Comparison of ENCODE assay signal across 12 cellular contexts in the genomic region with DNA sequence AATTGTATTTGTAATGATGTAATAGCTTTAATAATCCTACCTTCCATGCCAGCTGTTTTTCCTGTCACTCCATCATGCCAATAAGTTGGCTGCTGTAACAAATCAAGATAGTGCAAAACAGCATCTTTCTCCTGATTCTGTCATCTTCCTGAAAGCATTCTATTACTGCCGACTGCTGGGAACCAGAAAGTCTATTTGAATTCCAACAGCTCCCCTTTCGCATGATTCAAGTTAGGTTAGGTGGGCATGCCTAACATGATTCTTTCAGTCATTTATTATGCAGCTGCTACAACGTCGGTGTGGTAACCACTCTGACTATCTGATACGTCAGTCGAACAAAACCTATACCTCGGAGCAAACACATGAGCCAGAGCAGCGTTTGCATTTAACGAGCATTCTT.
A peak's percentile ranks its signal among the peaks of the same experiment; 100 is the strongest.
DNase-seq lines count a peak whose midpoint lies in the region; ATAC-seq and TF ChIP-seq lines count a peak whose summit lies in the region.
"Had no signal": no experiment of that assay in that cellular context is flagged by ENCODE, and none has a peak within 500 bp of the region (broad histone marks: within the 10 kb centered on the region; RNA-seq: fewer than 3 reads in every experiment).

No MANE protein-coding gene starts in this region.

- no peak overlapping the region for H3K27ac Mint-ChIP-seq in H9
- H3K27ac Mint-ChIP-seq in naive thymus-derived CD8-positive, alpha-beta T cell, result no peak overlapping the region
- H3K27ac Mint-ChIP-seq: activated naive CD4-positive, alpha-beta T cell treated with anti-CD3 and anti-CD28 coated beads for 36 hours had no signal

- H3K27ac ChIP-seq in H9 (ENCODE audit: insufficient read length, low read depth, low read length), result no peak overlapping the region
- H3K27ac ChIP-seq in PC-3 (ENCODE audit: low read length), result no peak overlapping the region
- no peak overlapping the region for H3K27ac ChIP-seq in gastroesophageal sphincter
- H3K27ac ChIP-seq in thyroid gland, result no peak overlapping the region
- H3K27ac ChIP-seq: pancreas had no signal

- no peak for TF ChIP-seq EP300 in gastroesophageal sphincter (IDR thresholded peaks at IDR 0.05)

- H4K20me1 ChIP-seq in H9 (ENCODE audit: control insufficient read depth, insufficient read depth, insufficient read length) (no peaks in the 10 kb centered on the region), PC-3 (ENCODE audit: low read length) (no peaks in the 10 kb centered on the region)

- no peaks in the 10 kb centered on the region for H3K9me2 ChIP-seq in PC-3 (replicated peaks; ENCODE audit: low read length)

- H4K5ac ChIP-seq in H9 (ENCODE audit: insufficient read length, low read depth, low read length), result no peak overlapping the region

- H4K91ac ChIP-seq in H9 (ENCODE audit: insufficient read length, low read depth, low read length), result no peak overlapping the region

- no peak overlapping the region for H3K23ac ChIP-seq in H9 (ENCODE audit: insufficient read length, low read depth, low read length)

- TF ChIP-seq CTCF in H9 (conservative IDR thresholded peaks at IDR 0.05) (no peak), PC-3 (conservative IDR thresholded peaks at IDR 0.05; ENCODE audit: low read depth, low read length) (no peak), gastroesophageal sphincter (IDR thresholded peaks at IDR 0.05) (no peak), thyroid gland (IDR thresholded peaks at IDR 0.05) (no peak)

- H3K4me1 ChIP-seq in H9 (ENCODE audit: insufficient read depth, low read length), result no peaks in the 10 kb centered on the region; the same call in 1 of the 2 replicates
- no peaks in the 10 kb centered on the region for H3K4me1 ChIP-seq in PC-3 (ENCODE audit: insufficient read depth, low read length)
- H3K4me1 ChIP-seq in gastroesophageal sphincter, result no peaks in the 10 kb centered on the region
- peaks cover 2% of the 10 kb centered on the region for H3K4me1 ChIP-seq in skeletal muscle satellite cell (ENCODE audit: control insufficient read depth, insufficient read depth, low read length)
- no peaks in the 10 kb centered on the region for H3K4me1 ChIP-seq in thyroid gland
- H3K4me1 ChIP-seq: pancreas had no signal

- no peak overlapping the region for H3K4ac ChIP-seq in H9 (ENCODE audit: low read depth, low read length)

- H3K56ac ChIP-seq in H9 (ENCODE audit: insufficient read length, low read depth, low read length), result no peak overlapping the region

- no CpG with 5 or more reads among the region's 9 CpGs for WGBS in H9 (ENCODE audit: extremely low coverage, insufficient read length, low lambda C conversion rate)
- WGBS in gastroesophageal sphincter (ENCODE audit: low coverage in 1 of 2), 2 donors, result 10 to 37% methylated on average over 7 to 9 of the region's 9 CpGs
- 10 to 28% methylated on average over 9 of the region's 9 CpGs for WGBS in thyroid gland, 2 donors

- H3K36me3 Mint-ChIP-seq in H9 (ENCODE audit: insufficient read depth in 1 of 3, low read depth in 3 of 3), result no peaks in the 10 kb centered on the region
- no peaks in the 10 kb centered on the region for H3K36me3 Mint-ChIP-seq in naive thymus-derived CD8-positive, alpha-beta T cell

- no peaks in the 10 kb centered on the region for H3F3A ChIP-seq in PC-3 (ENCODE audit: low read length, unreplicated experiment)

- H3K14ac ChIP-seq in H9 (ENCODE audit: insufficient read depth, low read length), result no peak overlapping the region

- no peaks in the 10 kb centered on the region for H3K79me1 ChIP-seq in H9 (ENCODE audit: insufficient read depth, low read depth, low read length, poor library complexity, severe bottlenecking)

- POLR2A ChIA-PET in PC-3 (lab: Charles Lee; ENCODE audit: unreplicated experiment), result no interaction called here
- POLR2A ChIA-PET in naive thymus-derived CD8-positive, alpha-beta T cell (lab: Charles Lee), result no interaction called here

- no peak overlapping the region for H3K4me3 Mint-ChIP-seq in H9
- no peak overlapping the region for H3K4me3 Mint-ChIP-seq in naive thymus-derived CD8-positive, alpha-beta T cell
- H3K4me3 Mint-ChIP-seq: activated naive CD4-positive, alpha-beta T cell treated with anti-CD3 and anti-CD28 coated beads for 36 hours had no signal

- H2AFZ ChIP-seq in H9 (ENCODE audit: low read length) (no peak overlapping the region), PC-3 (ENCODE audit: low read length) (no peak overlapping the region)

- H3K18ac ChIP-seq in H9 (ENCODE audit: insufficient read length, low read depth, low read length), result no peak overlapping the region

- H2BK120ac ChIP-seq in H9 (ENCODE audit: low read depth, low read length, poor library complexity, severe bottlenecking), result no peak overlapping the region

- H3K4me2 ChIP-seq in H9 (ENCODE audit: insufficient read depth, insufficient read length, low read length) (no peak overlapping the region), PC-3 (ENCODE audit: low read length) (no peak overlapping the region), skeletal muscle satellite cell (ENCODE audit: low read length) (peak overlapping the region; percentile 79)

- CTCF ChIA-PET in PC-3 (lab: Charles Lee), result no interaction called here

- no peaks in the 10 kb centered on the region for H3K9me3 ChIP-seq in H9 (ENCODE audit: control insufficient read depth, low read depth, low read length)
- no peaks in the 10 kb centered on the region for H3K9me3 ChIP-seq in PC-3 (ENCODE audit: low read length)
- no peaks in the 10 kb centered on the region for H3K9me3 ChIP-seq in gastroesophageal sphincter
- H3K9me3 ChIP-seq in skeletal muscle satellite cell (replicated peaks; ENCODE audit: low read length), result no peaks in the 10 kb centered on the region
- H3K9me3 ChIP-seq in thyroid gland, result no peaks in the 10 kb centered on the region
- H3K9me3 ChIP-seq: pancreas had no signal

- peaks cover 12% of the 10 kb centered on the region in 2 experiments for H3K4me1 Mint-ChIP-seq in H9
- H3K4me1 Mint-ChIP-seq in naive thymus-derived CD8-positive, alpha-beta T cell, result no peaks in the 10 kb centered on the region

- TF ChIP-seq POLR2A in gastroesophageal sphincter (IDR thresholded peaks at IDR 0.05) (no peak), thyroid gland (IDR thresholded peaks at IDR 0.05) (no peak)

- no peaks in the 10 kb centered on the region for H3K23me2 ChIP-seq in H9 (ENCODE audit: insufficient read length, low read depth, low read length, poor library complexity, severe bottlenecking)

- H2BK20ac ChIP-seq in H9 (ENCODE audit: low read depth, low read length, poor library complexity, severe bottlenecking), result no peak overlapping the region

- H3K9ac ChIP-seq in H9 (ENCODE audit: extremely low read depth, insufficient read length, low read length) (no peak overlapping the region), PC-3 (ENCODE audit: low read length) (no peak overlapping the region), skeletal muscle satellite cell (ENCODE audit: low read depth, low read length) (peak overlapping the region; percentile 67)

- BruUV-seq in PC-3 (replicated peaks; lab: Mats Ljungman, UMichigan), result no TSS peak

- H3K4me3 ChIP-seq in PC-3 (ENCODE audit: low read length) (no peak overlapping the region), gastroesophageal sphincter (peak overlapping the region; percentile 30 to 34), skeletal muscle satellite cell (ENCODE audit: low read length) (peak overlapping the region; percentile 59), thyroid gland (replicated peaks in 1 of 3) (no peak overlapping the region)
- H3K4me3 ChIP-seq: pancreas had no signal

- H2AK5ac ChIP-seq in H9 (ENCODE audit: insufficient read length, low read length), result no peak overlapping the region

- ATAC-seq in PC-3 (no peak), gastroesophageal sphincter (no peak)
- no peak for ATAC-seq in naive thymus-derived CD8-positive, alpha-beta T cell
- ATAC-seq: pancreas had no signal

- no peak overlapping the region for H2BK12ac ChIP-seq in H9 (ENCODE audit: insufficient read length, low read depth, low read length)

- peaks cover 0 to 11% of the 10 kb centered on the region in 2 experiments; a peak in 4 of 5 replicates for H3K9me3 Mint-ChIP-seq in H9
- H3K9me3 Mint-ChIP-seq in naive thymus-derived CD8-positive, alpha-beta T cell, result peaks cover 0 to 3% (median 0%) of the 10 kb centered on the region in 9 donors
- H3K9me3 Mint-ChIP-seq: activated naive CD4-positive, alpha-beta T cell treated with anti-CD3 and anti-CD28 coated beads for 36 hours had no signal

- no peak overlapping the region for H4K8ac ChIP-seq in H9 (replicated peaks; ENCODE audit: insufficient read length, low read depth, low read length)

- intact Hi-C loops in PC-3 (cut with micrococcal nuclease) (loop anchor here (5.0 kb wide), 1 partner anchor 807 kb away; no protein-coding TSS in a partner anchor), thyroid gland (cut with DNase I) (no loop called here)

- H2BK5ac ChIP-seq in H9 (ENCODE audit: insufficient read length, low read length), result no peak overlapping the region

- DNase-seq in H9 (peak; percentile 24), PC-3 (peak; percentile 1), thyroid gland (no peak), D341Med (ENCODE audit: low spot score) (no peak)
- no peak for DNase-seq in naive thymus-derived CD8-positive, alpha-beta T cell
- DNase-seq in stimulated activated CD4-positive, alpha-beta T cell treated with anti-CD3 and anti-CD28 coated beads, Interleukin-2, amount 100 ng/mL, for 48 hours, result no peak
- DNase-seq: activated CD4-positive, alpha-beta T cell treated with anti-CD3 and anti-CD28 coated beads for 4 hours; activated naive CD4-positive, alpha-beta T cell treated with anti-CD3 and anti-CD28 coated beads for 36 hours; effector memory CD4-positive, alpha-beta T cell; pancreas had no signal

- H3K36me3 ChIP-seq in PC-3 (ENCODE audit: low read depth, low read length), result no peaks in the 10 kb centered on the region
- no peaks in the 10 kb centered on the region for H3K36me3 ChIP-seq in gastroesophageal sphincter
- no peaks in the 10 kb centered on the region for H3K36me3 ChIP-seq in skeletal muscle satellite cell (ENCODE audit: insufficient read depth, low read length)
- H3K36me3 ChIP-seq in thyroid gland, result no peaks in the 10 kb centered on the region
- H3K36me3 ChIP-seq: pancreas had no signal

- H3K27me3 Mint-ChIP-seq in H9 (ENCODE audit: low read depth), result no peaks in the 10 kb centered on the region
- H3K27me3 Mint-ChIP-seq in naive thymus-derived CD8-positive, alpha-beta T cell, result no peaks in the 10 kb centered on the region

- H3K79me2 ChIP-seq in H9 (ENCODE audit: insufficient read depth, low read length) (no peaks in the 10 kb centered on the region), PC-3 (ENCODE audit: low read length) (no peaks in the 10 kb centered on the region)

- H2BK15ac ChIP-seq in H9 (ENCODE audit: low read depth, low read length), result no peak overlapping the region

- H3K27me3 ChIP-seq in H9 (ENCODE audit: insufficient read depth, low read length), result no peaks in the 10 kb centered on the region
- no peaks in the 10 kb centered on the region for H3K27me3 ChIP-seq in PC-3 (ENCODE audit: low read length)
- no peaks in the 10 kb centered on the region for H3K27me3 ChIP-seq in gastroesophageal sphincter
- no peaks in the 10 kb centered on the region for H3K27me3 ChIP-seq in skeletal muscle satellite cell (ENCODE audit: control insufficient read depth, insufficient read depth, low read length)
- no peaks in the 10 kb centered on the region for H3K27me3 ChIP-seq in thyroid gland

- no peak overlapping the region for H3T11ph ChIP-seq in H9 (ENCODE audit: low read length)

Comparison
In these comparisons a context has a peak if more than half of its experiments do, and no peak if none do; other contexts are left out.
1. DNase-seq: peak in H9 (single experiment) and PC-3 (single experiment); none in thyroid gland (0 of 2), naive thymus-derived CD8-positive, alpha-beta T cell (0 of 10), stimulated activated CD4-positive, alpha-beta T cell treated with anti-CD3 and anti-CD28 coated beads, Interleukin-2, amount 100 ng/mL, for 48 hours (0 of 2) and D341Med (single experiment).
2. H3K4me3 ChIP-seq: peak in gastroesophageal sphincter (2 of 2) and skeletal muscle satellite cell (single experiment); none in PC-3 (single experiment) and thyroid gland (0 of 3).